19 cellular contexts compared by ENCODE assay signal in the genomic region with DNA sequence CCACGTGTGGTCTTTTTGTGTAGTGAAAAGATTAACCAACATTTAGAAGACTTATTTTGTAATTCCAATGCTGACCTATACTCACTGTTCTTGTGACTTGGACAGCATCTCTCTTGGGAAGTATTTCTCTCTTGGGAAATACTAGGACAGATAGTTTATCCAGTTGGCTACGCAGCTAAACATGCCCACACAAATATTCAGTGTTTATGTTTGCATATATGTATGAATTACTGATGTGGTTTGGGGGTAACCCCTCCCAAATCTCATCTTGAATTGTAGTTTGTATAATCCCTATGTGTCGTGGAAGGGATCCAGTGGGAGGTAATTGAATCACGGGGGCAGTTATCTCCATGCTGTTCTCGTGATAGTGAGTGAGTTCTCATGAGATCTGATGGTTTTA.
DNase-seq lines count a peak whose midpoint lies in the region; ATAC-seq and TF ChIP-seq lines count a peak whose summit lies in the region.
"Had no signal": no experiment of that assay in that cellular context is flagged by ENCODE, and none has a peak within 500 bp of the region (broad histone marks: within the 10 kb centered on the region; RNA-seq: fewer than 3 reads in every experiment).

No MANE protein-coding gene starts in this region.

- H3K27me3 ChIP-seq in H9 (ENCODE audit: insufficient read depth, low read length): no peaks in the 10 kb centered on the region
- H3K27me3 ChIP-seq: BLaER1 had no signal

- WGBS in H9 (ENCODE audit: extremely low coverage, insufficient read length, low lambda C conversion rate): no CpG with 5 or more reads among the region's 5 CpGs

- no peak overlapping the region for H4K5ac ChIP-seq in H9 (ENCODE audit: insufficient read length, low read depth, low read length)

- no peak overlapping the region for H3K14ac ChIP-seq in H9 (ENCODE audit: insufficient read depth, low read length)

- no peak overlapping the region for H4K8ac ChIP-seq in H9 (replicated peaks; ENCODE audit: insufficient read length, low read depth, low read length)

- ATAC-seq in T-cell (replicated peaks in 1 of 4): no peak
- ATAC-seq: HCT116 had no signal

- H3K56ac ChIP-seq in H9 (ENCODE audit: insufficient read length, low read depth, low read length): no peak overlapping the region

- no peak overlapping the region for H3K4ac ChIP-seq in H9 (ENCODE audit: low read depth, low read length)

- no peak for DNase-seq in H9
- peak; percentile 93 for DNase-seq in amniotic epithelial cell (ENCODE audit: low read depth)
- DNase-seq in fibroblast of mammary gland (ENCODE audit: low read depth): peak; percentile 5
- DNase-seq in iris pigment epithelial cell (ENCODE audit: low read depth): peak; percentile 65
- DNase-seq in osteocyte (ENCODE audit: extremely low spot score, unreplicated experiment): no peak
- DNase-seq in middle frontal gyrus (ENCODE audit: extremely low spot score, low spot score): no peak
- no peak for DNase-seq in T-cell
- DNase-seq in COLO668 (lab: John Stamatoyannopoulos, UW; ENCODE audit: unreplicated experiment): no peak
- DNase-seq: Calu3; CD4-positive, alpha-beta T cell; CD8-positive, alpha-beta memory T cell; COR-L47; DMS53; GF-D8; GOT3 had no signal

- H3K4me1 ChIP-seq in H9 (ENCODE audit: insufficient read depth, low read length): peaks cover 7% of the 10 kb centered on the region; the same call in 1 of the 2 replicates
- H3K4me1 ChIP-seq: BLaER1 had no signal

- no peaks in the 10 kb centered on the region for H3K27me3 Mint-ChIP-seq in H9 (ENCODE audit: low read depth)
- no peaks in the 10 kb centered on the region for H3K27me3 Mint-ChIP-seq in osteocyte (ENCODE audit: unreplicated experiment)
- no peaks in the 10 kb centered on the region for H3K27me3 Mint-ChIP-seq in T-cell
- H3K27me3 Mint-ChIP-seq: B cell; CD4-positive, alpha-beta T cell; CD8-positive, alpha-beta memory T cell had no signal

- H3K18ac ChIP-seq in H9 (ENCODE audit: insufficient read length, low read depth, low read length): no peak overlapping the region

- no peaks in the 10 kb centered on the region for H3K79me1 ChIP-seq in H9 (ENCODE audit: insufficient read depth, low read depth, low read length, poor library complexity, severe bottlenecking)

- H3K36me3 Mint-ChIP-seq in H9 (ENCODE audit: insufficient read depth in 1 of 3, low read depth in 3 of 3) (no peaks in the 10 kb centered on the region), osteocyte (ENCODE audit: unreplicated experiment) (no peaks in the 10 kb centered on the region), T-cell (no peaks in the 10 kb centered on the region)
- H3K36me3 Mint-ChIP-seq: CD14-positive monocyte; CD8-positive, alpha-beta memory T cell had no signal

- H2BK5ac ChIP-seq in H9 (ENCODE audit: insufficient read length, low read length): no peak overlapping the region

- H3K79me2 ChIP-seq in H9 (ENCODE audit: insufficient read depth, low read length): no peaks in the 10 kb centered on the region

- no peak overlapping the region for H3K4me3 ChIP-seq in fibroblast of mammary gland (ENCODE audit: control insufficient read depth, low read depth, low read length)
- H3K4me3 ChIP-seq: BLaER1 had no signal

- H3T11ph ChIP-seq in H9 (ENCODE audit: low read length): no peak overlapping the region

- CTCF ChIA-PET in T-cell (lab: Charles Lee): no interaction called here

- H4K91ac ChIP-seq in H9 (ENCODE audit: insufficient read length, low read depth, low read length): no peak overlapping the region

- H3K9me3 Mint-ChIP-seq in H9 (no peaks in the 10 kb centered on the region), osteocyte (ENCODE audit: unreplicated experiment) (no peaks in the 10 kb centered on the region), T-cell (peaks cover 9 to 18% (median 10%) of the 10 kb centered on the region in 3 donors)
- H3K9me3 Mint-ChIP-seq: CD4-positive, alpha-beta T cell had no signal

- no peak overlapping the region for H3K4me3 Mint-ChIP-seq in H9
- H3K4me3 Mint-ChIP-seq in osteocyte (ENCODE audit: unreplicated experiment): no peak overlapping the region
- no peak overlapping the region for H3K4me3 Mint-ChIP-seq in T-cell
- H3K4me3 Mint-ChIP-seq: B cell; CD14-positive monocyte; CD4-positive, alpha-beta T cell; CD8-positive, alpha-beta memory T cell had no signal

- POLR2A ChIA-PET in T-cell (lab: Charles Lee): no interaction called here

- no peak overlapping the region for H3K4me2 ChIP-seq in H9 (ENCODE audit: insufficient read depth, insufficient read length, low read length)
- H3K4me2 ChIP-seq: BLaER1 had no signal

- H3K4me1 Mint-ChIP-seq in H9 (peaks cover 48 to 51% of the 10 kb centered on the region in 2 experiments), osteocyte (ENCODE audit: unreplicated experiment) (peaks cover 52% of the 10 kb centered on the region), T-cell (no peaks in the 10 kb centered on the region)
- H3K4me1 Mint-ChIP-seq: B cell; CD14-positive monocyte; CD8-positive, alpha-beta memory T cell had no signal

- H3K23me2 ChIP-seq in H9 (ENCODE audit: insufficient read length, low read depth, low read length, poor library complexity, severe bottlenecking): no peaks in the 10 kb centered on the region

- no peak overlapping the region for H3K27ac ChIP-seq in H9 (ENCODE audit: insufficient read length, low read depth, low read length)
- H3K27ac ChIP-seq: BLaER1 had no signal

- no peaks in the 10 kb centered on the region for H4K20me1 ChIP-seq in H9 (ENCODE audit: control insufficient read depth, insufficient read depth, insufficient read length)
- H4K20me1 ChIP-seq: BLaER1 had no signal

- H2AFZ ChIP-seq in H9 (ENCODE audit: low read length): no peak overlapping the region

- H2BK20ac ChIP-seq in H9 (ENCODE audit: low read depth, low read length, poor library complexity, severe bottlenecking): no peak overlapping the region

- no peaks in the 10 kb centered on the region for H3K9me3 ChIP-seq in H9 (ENCODE audit: control insufficient read depth, low read depth, low read length)
- H3K9me3 ChIP-seq: BLaER1 had no signal

- no peak overlapping the region for H3K9ac ChIP-seq in H9 (ENCODE audit: extremely low read depth, insufficient read length, low read length)
- H3K9ac ChIP-seq: BLaER1 had no signal

- peak overlapping the region in 2 of 3 experiments; percentile 80 to 84; a peak in 4 of 7 replicates for H3K27ac Mint-ChIP-seq in H9
- H3K27ac Mint-ChIP-seq in osteocyte (ENCODE audit: unreplicated experiment): no peak overlapping the region
- no peak overlapping the region for H3K27ac Mint-ChIP-seq in T-cell
- H3K27ac Mint-ChIP-seq: B cell; CD14-positive monocyte; CD4-positive, alpha-beta T cell; CD8-positive, alpha-beta memory T cell had no signal

- TF ChIP-seq CTCF in H9 (conservative IDR thresholded peaks at IDR 0.05) (no peak), fibroblast of mammary gland (conservative IDR thresholded peaks at IDR 0.05; ENCODE audit: control insufficient read depth, insufficient read depth, low read depth, low read length) (no peak), osteocyte (IDR thresholded peaks at IDR 0.05) (no peak)

- H2BK12ac ChIP-seq in H9 (ENCODE audit: insufficient read length, low read depth, low read length): no peak overlapping the region

- H2BK120ac ChIP-seq in H9 (ENCODE audit: low read depth, low read length, poor library complexity, severe bottlenecking): no peak overlapping the region

- no peak overlapping the region for H2AK5ac ChIP-seq in H9 (ENCODE audit: insufficient read length, low read length)

- no peak overlapping the region for H2BK15ac ChIP-seq in H9 (ENCODE audit: low read depth, low read length)

- H3K23ac ChIP-seq in H9 (ENCODE audit: insufficient read length, low read depth, low read length): no peak overlapping the region

Comparison
In these comparisons a context has a peak if more than half of its experiments do, and no peak if none do; other contexts are left out.
1. DNase-seq: peak in amniotic epithelial cell (single experiment), fibroblast of mammary gland (single experiment) and iris pigment epithelial cell (single experiment); none in H9 (single experiment), osteocyte (single experiment), middle frontal gyrus (single experiment), T-cell (0 of 34) and COLO668 (single experiment).
2. H3K27ac Mint-ChIP-seq: peak in H9 (2 of 3); none in osteocyte (single experiment) and T-cell (0 of 2).